Comparison of ENCODE assay signal across 6 cellular contexts in genomic region chr17:22551695-22552415, GRCh38.
DNase-seq lines count a peak whose midpoint lies in the region; ATAC-seq, FAIRE-seq and TF ChIP-seq lines count a peak whose summit lies in the region.
"Not testable (repeated sequence)": the region's sequence is repeated elsewhere in the genome, so short reads cannot be mapped to it uniquely, and the experiment has no call there.

No MANE protein-coding gene starts in this region.

- H3K27me3 Mint-ChIP-seq in GM23338 (ENCODE audit: insufficient read depth, low read depth, poor library complexity); WTC11 (ENCODE audit: low read depth): not testable (repeated sequence)

- not testable (repeated sequence) for H3K18ac ChIP-seq in H1 (ENCODE audit: extremely low read depth, low read length)

- H2BK20ac ChIP-seq in H1 (ENCODE audit: low read length) = not testable (repeated sequence)

- FAIRE-seq in H1 (lab: Jason Lieb, UNC) (peak; percentile 65), urothelium cell line (lab: Jason Lieb, UNC) (peak; percentile 46)

- DNase-seq in Daoy (ENCODE audit: low read depth) = peak; percentile 63
- DNase-seq in GM23338 (ENCODE audit: low spot score); RWPE2 (ENCODE audit: low spot score); WTC11 (ENCODE audit: low spot score); H1 (ENCODE audit: low read depth in 1 of 2, low spot score in 2 of 2); urothelium cell line (ENCODE audit: low spot score): not testable (repeated sequence)

- not testable (repeated sequence) for H3K4me1 Mint-ChIP-seq in GM23338, WTC11

- not testable (repeated sequence) for H3K36me3 ChIP-seq in GM23338 (ENCODE audit: insufficient read depth); RWPE2 (ENCODE audit: low read depth); H1 (ENCODE audit: control insufficient read depth in 2 of 4, insufficient read depth in 4 of 4, low read length in 3 of 4)

- not testable (repeated sequence) for H3K23ac ChIP-seq in H1 (ENCODE audit: insufficient read length)

- H3K27ac ChIP-seq in GM23338 (ENCODE audit: low read depth); RWPE2 (ENCODE audit: poor library complexity, severe bottlenecking); H1 (ENCODE audit: low read depth, low read length): not testable (repeated sequence)

- not testable (repeated sequence) for H4K8ac ChIP-seq in H1 (ENCODE audit: extremely low read depth, insufficient read depth, low read length)

- H3K4me3 Mint-ChIP-seq in GM23338, WTC11: not testable (repeated sequence)

- not testable (repeated sequence) for TF ChIP-seq CTCF in GM23338 (conservative IDR thresholded peaks at IDR 0.05; ENCODE audit: low read depth in 2 of 2); RWPE2 (IDR thresholded peaks at IDR 0.05; ENCODE audit: poor library complexity, severe bottlenecking); WTC11 (IDR thresholded peaks at IDR 0.05); H1 (IDR thresholded peaks at IDR 0.05; ENCODE audit: control extremely low read depth in 1 of 3, insufficient read depth in 1 of 3, low read depth in 1 of 3, low read length in 3 of 3)

- not testable (repeated sequence) for H3K4ac ChIP-seq in H1 (replicated peaks; ENCODE audit: insufficient read length, low read depth, low read length)

- H3F3A ChIP-seq in GM23338 (replicated peaks; ENCODE audit: low read depth) = not testable (repeated sequence)

- H3K27ac Mint-ChIP-seq in GM23338, WTC11: not testable (repeated sequence)

- not testable (repeated sequence) for H3K23me2 ChIP-seq in H1 (ENCODE audit: low read depth, low read length)

- POLR2A ChIA-PET in WTC11 (lab: Charles Lee); H1 (lab: Charles Lee; ENCODE audit: partially characterized antibody): not testable (repeated sequence)

- not testable (repeated sequence) for H4K20me1 ChIP-seq in GM23338 (replicated peaks; ENCODE audit: insufficient read depth); H1 (replicated peaks in 1 of 2; ENCODE audit: control insufficient read depth in 1 of 2, insufficient read depth in 2 of 2, low read length in 2 of 2)

- not testable (repeated sequence) for H2BK12ac ChIP-seq in H1 (ENCODE audit: low read depth, low read length)

- H3K56ac ChIP-seq in H1 (replicated peaks; ENCODE audit: insufficient read length, low read depth, low read length) = not testable (repeated sequence)

- H3K79me1 ChIP-seq in H1 (ENCODE audit: low read depth, low read length) = not testable (repeated sequence)

- H2BK15ac ChIP-seq in H1 (ENCODE audit: low read length) = not testable (repeated sequence)

- not testable (repeated sequence) for H2AK5ac ChIP-seq in H1 (ENCODE audit: low read depth, low read length)

- not testable (repeated sequence) for H3K36me3 Mint-ChIP-seq in GM23338 (ENCODE audit: low read depth)
- peaks cover 29% of the 10 kb centered on the region for H3K36me3 Mint-ChIP-seq in WTC11

- H2AFZ ChIP-seq in GM23338; H1 (ENCODE audit: low read length): not testable (repeated sequence)

- not testable (repeated sequence) for H3K27me3 ChIP-seq in GM23338 (ENCODE audit: insufficient read depth); RWPE2 (ENCODE audit: insufficient read depth, poor library complexity, severe bottlenecking); H1 (replicated peaks in 1 of 4; ENCODE audit: control insufficient read depth in 3 of 4, extremely low read depth in 1 of 4, insufficient read depth in 3 of 4, low read length in 3 of 4)

- WGBS in H1 (ENCODE audit: extremely low coverage in 1 of 2, insufficient coverage in 1 of 2, insufficient read length in 1 of 2, insufficient replicate concordance in 2 of 2, low coverage in 1 of 2, low lambda C conversion rate in 2 of 2, missing lambda C conversion rate in 1 of 2), 2 experiments = 89% methylated on average over 20 of the region's 23 CpGs; no CpG with 5 or more reads in 1 of the 2 experiments

- not testable (repeated sequence) for TF ChIP-seq POLR2A in H1 (IDR thresholded peaks at IDR 0.05; ENCODE audit: control extremely low read depth in 1 of 2, low read depth in 2 of 2, low read length in 2 of 2)

- H3K9me3 Mint-ChIP-seq in GM23338 = peaks cover 20% of the 10 kb centered on the region
- H3K9me3 Mint-ChIP-seq in WTC11 = peaks cover 33% of the 10 kb centered on the region

- CTCF ChIA-PET in WTC11 (lab: Charles Lee); H1 (lab: Charles Lee; ENCODE audit: partially characterized antibody): not testable (repeated sequence)

- H3K9ac ChIP-seq in H1 (replicated peaks in 1 of 4; ENCODE audit: extremely low read depth in 1 of 4, low read depth in 3 of 4, low read length in 3 of 4) = not testable (repeated sequence)

- not testable (repeated sequence) for H3K79me2 ChIP-seq in GM23338 (replicated peaks; ENCODE audit: insufficient read depth); H1 (ENCODE audit: control insufficient read depth in 1 of 2, insufficient read depth in 2 of 2, low read length in 2 of 2)

- not testable (repeated sequence) for TF ChIP-seq RAD21 in H1 (IDR thresholded peaks at IDR 0.05 in 1 of 2, conservative IDR thresholded peaks at IDR 0.05 in 1 of 2; ENCODE audit: low read depth in 2 of 2, low read length in 2 of 2)

- not testable (repeated sequence) for H3K9me3 ChIP-seq in RWPE2 (ENCODE audit: severe bottlenecking)
- peaks cover 11 to 15% of the 10 kb centered on the region in 2 experiments; a peak in 3 of 4 replicates for H3K9me3 ChIP-seq in H1 (ENCODE audit: insufficient read depth in 2 of 2, low read depth in 1 of 2, low read length in 1 of 2)

- H2BK120ac ChIP-seq in H1 (replicated peaks; ENCODE audit: low read depth, low read length) = not testable (repeated sequence)

- TF ChIP-seq EP300 in H1 (IDR thresholded peaks at IDR 0.05; ENCODE audit: borderline replicate concordance in 1 of 2, low read depth in 2 of 2, low read length in 2 of 2) = not testable (repeated sequence)

- ATAC-seq in GM23338 (peak; percentile 64), RWPE2 (ENCODE audit: low read depth) (peak; percentile 65), WTC11 (peak; percentile 75)

- H3K14ac ChIP-seq in H1 (ENCODE audit: insufficient read length) = not testable (repeated sequence)

- H4K5ac ChIP-seq in H1 (ENCODE audit: insufficient read length, low read depth, low read length) = not testable (repeated sequence)

- H4K91ac ChIP-seq in H1 (replicated peaks; ENCODE audit: insufficient read length, low read length) = not testable (repeated sequence)

- not testable (repeated sequence) for H3K4me3 ChIP-seq in GM23338; RWPE2 (ENCODE audit: severe bottlenecking); H1 (ENCODE audit: extremely low read depth in 1 of 4, insufficient read depth in 2 of 4, low read depth in 3 of 4, low read length in 4 of 4)

- H3K4me2 ChIP-seq in GM23338; H1 (ENCODE audit: insufficient read depth in 1 of 2, low read depth in 2 of 2, low read length in 2 of 2): not testable (repeated sequence)

- H3K9me2 ChIP-seq in GM23338 (ENCODE audit: insufficient read depth) = not testable (repeated sequence)

- not testable (repeated sequence) for H3K4me1 ChIP-seq in GM23338 (ENCODE audit: insufficient read depth); RWPE2 (ENCODE audit: insufficient read depth, poor library complexity, severe bottlenecking); H1 (replicated peaks in 1 of 4; ENCODE audit: control insufficient read depth in 3 of 4, insufficient read depth in 4 of 4, low read length in 3 of 4)

- not testable (repeated sequence) for H2BK5ac ChIP-seq in H1 (ENCODE audit: low read depth, low read length)
